In the genomic region with DNA sequence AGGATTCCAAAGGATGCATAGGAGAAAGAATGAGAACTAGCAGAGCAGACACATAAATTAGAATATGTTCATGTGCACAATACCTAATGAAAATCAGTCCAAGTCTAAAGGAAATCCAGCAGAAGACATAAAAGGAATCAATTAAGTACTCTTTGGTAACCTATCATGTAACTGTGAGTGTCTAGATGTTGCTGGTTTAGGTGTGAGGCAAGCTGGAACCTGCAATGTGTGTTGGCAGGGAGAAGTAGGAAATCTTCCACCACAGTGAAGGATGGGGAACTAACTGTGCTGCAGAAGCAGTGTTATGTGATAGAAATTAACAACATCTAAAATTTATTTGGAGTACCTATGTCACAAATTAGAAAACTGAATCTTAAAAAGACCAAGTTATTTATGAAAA, we compare ENCODE assay signal across 23 cellular contexts.
"Had no signal": no experiment of that assay in that cellular context is flagged by ENCODE, and none has a peak within 500 bp of the region (broad histone marks: within the 10 kb centered on the region; RNA-seq: fewer than 3 reads in every experiment).

No MANE protein-coding gene starts in this region.

- H3K9me3 ChIP-seq: heart right ventricle, left lung, lower lobe of right lung, neutrophil, right lobe of liver, testis, transverse colon had no signal

- DNase-seq: activated CD4-positive, alpha-beta memory T cell treated with anti-CD3 and anti-CD28 coated beads, Interleukin-2, amount 10 ng/mL, durations not matched to agents 7 days and 5 days; activated CD4-positive, alpha-beta T cell treated with anti-CD3 and anti-CD28 coated beads for 1 hour; activated CD4-positive, alpha-beta T cell treated with anti-CD3 and anti-CD28 coated beads, Interleukin-2, amount 10 ng/mL, durations not matched to agents 7 days and 5 days; activated CD8-positive, alpha-beta memory T cell treated with anti-CD3 and anti-CD28 coated beads, Interleukin-2, amount 50 U/mL, for 48 hours; activated gamma-delta T cell; activated naive CD4-positive, alpha-beta T cell treated with anti-CD3 and anti-CD28 coated beads, Interleukin-2, amount 10 ng/mL, durations not matched to agents 7 days and 5 days; activated naive CD8-positive, alpha-beta T cell treated with anti-CD3 and anti-CD28 coated beads, Interleukin-2, amount 10 ng/mL, durations not matched to agents 7 days and 5 days; activated T-cell treated with anti-CD3 and anti-CD28 coated beads, Interleukin-2, amount 50 U/mL, for 24 hours; brain microvascular endothelial cell; central memory CD4-positive, alpha-beta T cell; foreskin fibroblast; heart right ventricle; left lung; lower lobe of right lung; mesendoderm; right lobe of liver; stimulated activated CD4-positive, alpha-beta T cell treated with anti-CD3 and anti-CD28 coated beads, Interleukin-4, amount 100 ng/mL, for 1 hour; stimulated activated naive CD8-positive, alpha-beta T cell treated with anti-CD3 and anti-CD28 coated beads, Interleukin-15, Interleukin-2, amounts not matched to agents 100 U/mL and 50 U/mL, for 24 hours; testis; transverse colon had no signal

- FAIRE-seq: astrocyte, endothelial cell of umbilical vein had no signal

- H3K27ac ChIP-seq: brain microvascular endothelial cell, heart right ventricle, left lung, lower lobe of right lung, neutrophil, right lobe of liver, testis, transverse colon had no signal

- H3K4me1 ChIP-seq: heart right ventricle, left lung, lower lobe of right lung, right lobe of liver, testis, transverse colon had no signal

- H3K36me3 ChIP-seq: brain microvascular endothelial cell, heart right ventricle, left lung, lower lobe of right lung, neutrophil, right lobe of liver, transverse colon had no signal

- H3K4me3 ChIP-seq: heart right ventricle, left lung, lower lobe of right lung, right lobe of liver, testis, transverse colon had no signal

- H3K27me3 ChIP-seq: brain microvascular endothelial cell, left lung, neutrophil, right lobe of liver, testis, transverse colon had no signal
